Comparison of ENCODE assay signal across 22 cellular contexts in genomic region chr5:96783326-96783725, GRCh38.
"Had no signal": no experiment of that assay in that cellular context is flagged by ENCODE, and none has a peak within 500 bp of the region (broad histone marks: within the 10 kb centered on the region; RNA-seq: fewer than 3 reads in every experiment).

No MANE protein-coding gene starts in this region.

- H3K36me3 ChIP-seq: neural progenitor cell, prostate gland had no signal

- H3K4me3 Mint-ChIP-seq: activated naive CD4-positive, alpha-beta T cell treated with anti-CD3 and anti-CD28 coated beads, Interleukin-2, amount 10 ng/mL, durations not matched to agents 7 days and 5 days; dendritic cell treated with granulocyte-macrophage colony-stimulating factor and Interleukin-4, amounts not matched to agents 40 ng/mL and 50 ng/mL, for 4 days; neural progenitor cell; type B pancreatic cell had no signal

- H3K27ac Mint-ChIP-seq: dendritic cell treated with granulocyte-macrophage colony-stimulating factor and Interleukin-4, amounts not matched to agents 40 ng/mL and 50 ng/mL, for 4 days; neural progenitor cell; type B pancreatic cell had no signal

- H3K4me1 Mint-ChIP-seq: activated naive CD4-positive, alpha-beta T cell treated with anti-CD3 and anti-CD28 coated beads, Interleukin-2, amount 10 ng/mL, durations not matched to agents 7 days and 5 days; neural progenitor cell had no signal

- H3K27ac ChIP-seq: adrenal gland, esophagus squamous epithelium, left ventricle myocardium inferior, neural progenitor cell, prostate gland, right atrium auricular region, skin epidermis, stomach, testis, VCaP had no signal

- FAIRE-seq: bronchial epithelial cell had no signal

- H3K4me1 ChIP-seq: neural progenitor cell had no signal

- DNase-seq: activated CD4-positive, alpha-beta T cell treated with anti-CD3 and anti-CD28 coated beads, Interleukin-2, amount 50 U/mL, for 1 hour; activated CD4-positive, CD25-positive, alpha-beta regulatory T cell treated with anti-CD3 and anti-CD28 coated beads, Interleukin-2, amount 50 U/mL, for 72 hours; activated CD8-positive, alpha-beta memory T cell treated with anti-CD3 and anti-CD28 coated beads for 24 hours; activated CD8-positive, alpha-beta memory T cell treated with anti-CD3 and anti-CD28 coated beads, Interleukin-2, amount 50 U/mL, for 48 hours; activated naive CD4-positive, alpha-beta T cell treated with anti-CD3 and anti-CD28 coated beads, Interleukin-2, amount 10 ng/mL, durations not matched to agents 7 days and 5 days; effector CD8-positive, alpha-beta T cell; esophagus squamous epithelium; kidney glomerular epithelial cell; left ventricle myocardium inferior; mammary epithelial cell; midbrain; stomach; testis had no signal

- H3K4me3 ChIP-seq: adrenal gland, esophagus squamous epithelium, left ventricle myocardium inferior, neural progenitor cell, prostate gland, right atrium auricular region, skin epidermis, stomach, testis had no signal

- H3K27me3 Mint-ChIP-seq: activated naive CD4-positive, alpha-beta T cell treated with anti-CD3 and anti-CD28 coated beads, Interleukin-2, amount 10 ng/mL, durations not matched to agents 7 days and 5 days; dendritic cell treated with granulocyte-macrophage colony-stimulating factor and Interleukin-4, amounts not matched to agents 40 ng/mL and 50 ng/mL, for 4 days; type B pancreatic cell had no signal

- H3K9me3 ChIP-seq: adrenal gland, esophagus squamous epithelium, left ventricle myocardium inferior, prostate gland, right atrium auricular region, stomach, testis had no signal

- H3K9me3 Mint-ChIP-seq: activated naive CD4-positive, alpha-beta T cell treated with anti-CD3 and anti-CD28 coated beads, Interleukin-2, amount 10 ng/mL, durations not matched to agents 7 days and 5 days; dendritic cell treated with granulocyte-macrophage colony-stimulating factor and Interleukin-4, amounts not matched to agents 40 ng/mL and 50 ng/mL, for 4 days; neural progenitor cell; type B pancreatic cell had no signal

- H3K27me3 ChIP-seq: adrenal gland, esophagus squamous epithelium, neural progenitor cell, right atrium auricular region, stomach, testis had no signal
